In the genomic region with DNA sequence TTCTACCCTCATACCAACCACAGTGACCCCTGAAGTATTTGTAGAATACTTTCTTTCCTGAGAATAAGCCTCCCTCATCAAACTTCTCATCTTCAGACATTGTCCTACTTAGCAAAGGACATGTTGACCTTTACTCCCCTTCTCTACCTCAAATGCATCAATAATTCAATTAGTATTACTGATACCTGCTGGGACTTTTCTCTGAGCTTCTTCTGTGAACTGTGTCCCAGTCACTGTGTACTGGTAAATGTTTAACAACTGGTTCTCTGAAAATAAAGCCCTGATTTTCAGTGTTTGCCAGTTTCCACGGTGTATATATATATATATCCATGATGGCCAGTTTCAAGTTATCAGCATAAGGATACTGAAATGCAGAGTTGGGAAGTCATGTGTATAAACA, we compare ENCODE assay signal across 16 cellular contexts.
"Had no signal": no experiment of that assay in that cellular context is flagged by ENCODE, and none has a peak within 500 bp of the region (broad histone marks: within the 10 kb centered on the region; RNA-seq: fewer than 3 reads in every experiment).

No MANE protein-coding gene starts in this region.

- H3K27me3 Mint-ChIP-seq: activated CD4-positive, alpha-beta T cell treated with anti-CD3 and anti-CD28 coated beads, Interleukin-2, amount 10 ng/mL, durations not matched to agents 24 days and 14 days; activated naive CD8-positive, alpha-beta T cell treated with anti-CD3 and anti-CD28 coated beads for 36 hours; stimulated activated naive B cell treated with anti-CD40 and anti-IgM and Interleukin-4, amounts not matched to agents 10 μg/mL and 1 μg/mL and 100 μg/mL, for 72 hours; T-helper 17 cell had no signal

- FAIRE-seq: keratinocyte, urothelium cell line had no signal

- H3K27ac ChIP-seq: brain microvascular endothelial cell, tibial artery had no signal

- H3K36me3 ChIP-seq: brain microvascular endothelial cell, tibial artery had no signal

- H3K4me3 ChIP-seq: tibial artery had no signal

- H3K27ac Mint-ChIP-seq: activated CD4-positive, alpha-beta T cell treated with anti-CD3 and anti-CD28 coated beads, Interleukin-2, amount 10 ng/mL, durations not matched to agents 24 days and 14 days; activated CD8-positive, alpha-beta T cell treated with anti-CD3 and anti-CD28 coated beads, Interleukin-2, amount 10 ng/mL, durations not matched to agents 7 days and 5 days; activated naive CD8-positive, alpha-beta T cell treated with anti-CD3 and anti-CD28 coated beads for 36 hours; activated T-cell treated with anti-CD3 and anti-CD28 coated beads, Interleukin-2, amount 50 U/mL, for 72 hours; stimulated activated naive B cell treated with anti-CD40 and anti-IgM and Interleukin-4, amounts not matched to agents 10 μg/mL and 1 μg/mL and 100 μg/mL, for 72 hours; T-helper 17 cell had no signal

- DNase-seq: activated CD4-positive, alpha-beta T cell treated with anti-CD3 and anti-CD28 coated beads, Interleukin-2, amount 10 ng/mL, durations not matched to agents 24 days and 14 days; activated CD8-positive, alpha-beta memory T cell treated with anti-CD3 and anti-CD28 coated beads, Interleukin-2, amount 50 U/mL, for 48 hours; activated CD8-positive, alpha-beta T cell treated with anti-CD3 and anti-CD28 coated beads, Interleukin-2, amount 10 ng/mL, durations not matched to agents 7 days and 5 days; activated naive CD8-positive, alpha-beta T cell treated with anti-CD3 and anti-CD28 coated beads for 36 hours; activated T-cell treated with anti-CD3 and anti-CD28 coated beads, Interleukin-2, amount 50 U/mL, for 72 hours; dermis blood vessel endothelial cell; hippocampal formation; left ventricle myocardium superior; stimulated activated CD4-positive, alpha-beta T cell treated with anti-CD3 and anti-CD28 coated beads, Interleukin-15, amount 100 ng/mL, for 24 hours; stimulated activated CD4-positive, alpha-beta T cell treated with anti-CD3 and anti-CD28 coated beads, Interleukin-4, amount 100 ng/mL, for 1 hour; stimulated activated naive B cell treated with anti-CD40 and anti-IgM and Interleukin-4, amounts not matched to agents 10 μg/mL and 1 μg/mL and 100 μg/mL, for 72 hours; T-helper 17 cell; tibial artery had no signal

- H3K9me3 Mint-ChIP-seq: activated CD4-positive, alpha-beta T cell treated with anti-CD3 and anti-CD28 coated beads, Interleukin-2, amount 10 ng/mL, durations not matched to agents 24 days and 14 days; activated naive CD8-positive, alpha-beta T cell treated with anti-CD3 and anti-CD28 coated beads for 36 hours; activated T-cell treated with anti-CD3 and anti-CD28 coated beads, Interleukin-2, amount 50 U/mL, for 72 hours; stimulated activated naive B cell treated with anti-CD40 and anti-IgM and Interleukin-4, amounts not matched to agents 10 μg/mL and 1 μg/mL and 100 μg/mL, for 72 hours had no signal

- H3K27me3 ChIP-seq: brain microvascular endothelial cell, tibial artery had no signal

- H3K4me3 Mint-ChIP-seq: activated CD4-positive, alpha-beta T cell treated with anti-CD3 and anti-CD28 coated beads, Interleukin-2, amount 10 ng/mL, durations not matched to agents 24 days and 14 days; activated CD8-positive, alpha-beta T cell treated with anti-CD3 and anti-CD28 coated beads, Interleukin-2, amount 10 ng/mL, durations not matched to agents 7 days and 5 days; activated naive CD8-positive, alpha-beta T cell treated with anti-CD3 and anti-CD28 coated beads for 36 hours; activated T-cell treated with anti-CD3 and anti-CD28 coated beads, Interleukin-2, amount 50 U/mL, for 72 hours; stimulated activated naive B cell treated with anti-CD40 and anti-IgM and Interleukin-4, amounts not matched to agents 10 μg/mL and 1 μg/mL and 100 μg/mL, for 72 hours; T-helper 17 cell had no signal

- H3K4me1 ChIP-seq: tibial artery had no signal

- H3K4me1 Mint-ChIP-seq: activated CD4-positive, alpha-beta T cell treated with anti-CD3 and anti-CD28 coated beads, Interleukin-2, amount 10 ng/mL, durations not matched to agents 24 days and 14 days; activated naive CD8-positive, alpha-beta T cell treated with anti-CD3 and anti-CD28 coated beads for 36 hours; stimulated activated naive B cell treated with anti-CD40 and anti-IgM and Interleukin-4, amounts not matched to agents 10 μg/mL and 1 μg/mL and 100 μg/mL, for 72 hours; T-helper 17 cell had no signal

- ATAC-seq: activated CD8-positive, alpha-beta T cell treated with anti-CD3 and anti-CD28 coated beads, Interleukin-2, amount 10 ng/mL, durations not matched to agents 7 days and 5 days; stimulated activated naive B cell treated with anti-CD40 and anti-IgM and Interleukin-4, amounts not matched to agents 10 μg/mL and 1 μg/mL and 100 μg/mL, for 72 hours; T-helper 17 cell had no signal

- H3K9me3 ChIP-seq: tibial artery had no signal

- H3K36me3 Mint-ChIP-seq: activated naive CD8-positive, alpha-beta T cell treated with anti-CD3 and anti-CD28 coated beads for 36 hours had no signal
